ENCODE assay signal across 19 cellular contexts in genomic region chr1:20602851-20603450, GRCh38. TPM values are rescaled to one million over a fixed set of nuclear protein-coding genes. Genes with fewer than 3 reads are reported as not detected.
DNase-seq lines count a peak whose midpoint lies in the region; ATAC-seq, FAIRE-seq and TF ChIP-seq lines count a peak whose summit lies in the region.
"Had no signal": no experiment of that assay in that cellular context is flagged by ENCODE, and none has a peak within 500 bp of the region (broad histone marks: within the 10 kb centered on the region; RNA-seq: fewer than 3 reads in every experiment).

No MANE protein-coding gene starts in this region.

- peak overlapping the region; percentile 51 for H3K9ac ChIP-seq in skeletal muscle satellite cell (ENCODE audit: low read depth, low read length)
- H3K9ac ChIP-seq: BLaER1 had no signal

- FAIRE-seq in RCC 7860 (lab: Jason Lieb, UNC): no peak

- H3K4me2 ChIP-seq in skeletal muscle satellite cell (ENCODE audit: low read length): no peak overlapping the region
- H3K4me2 ChIP-seq: BLaER1 had no signal

- H3K4me3 ChIP-seq in skeletal muscle satellite cell (ENCODE audit: low read length): no peak overlapping the region
- H3K4me3 ChIP-seq: BLaER1 had no signal

- ATAC-seq in foreskin keratinocyte: peak; percentile 41
- ATAC-seq in GM21367 (IDR thresholded peaks at IDR 0.05; ENCODE audit: unreplicated experiment): no peak
- ATAC-seq in GM21423 (IDR thresholded peaks at IDR 0.05; ENCODE audit: unreplicated experiment): no peak
- ATAC-seq: naive thymus-derived CD8-positive, alpha-beta T cell had no signal

- no peaks in the 10 kb centered on the region for H3K9me3 ChIP-seq in skeletal muscle satellite cell (replicated peaks; ENCODE audit: low read length)
- H3K9me3 ChIP-seq: BLaER1 had no signal

- H3K4me1 ChIP-seq in foreskin keratinocyte: peaks cover 32% of the 10 kb centered on the region
- H3K4me1 ChIP-seq in skeletal muscle satellite cell (ENCODE audit: control insufficient read depth, insufficient read depth, low read length): peaks cover 55% of the 10 kb centered on the region
- H3K4me1 ChIP-seq: BLaER1 had no signal

- DNase-seq in HS-27A (ENCODE audit: low read depth) (peak; percentile 64), RCC 7860 (ENCODE audit: low spot score) (peak; percentile 24), foreskin keratinocyte (peak; percentile 56 to 80)
- no peak for DNase-seq in stimulated activated CD8-positive, alpha-beta memory T cell treated with anti-CD3 and anti-CD28 coated beads, Interleukin-4, amount 100 ng/mL, for 48 hours
- DNase-seq: caudate nucleus; DMS 273 treated with DMSO at 0.1 percent for 48 hours; effector CD4-positive, alpha-beta T cell; head of caudate nucleus; naive thymus-derived CD8-positive, alpha-beta T cell; NCI-H2081 treated with DMSO at 0.1 percent for 48 hours; NCI-H510A treated with DMSO at 0.1 percent for 48 hours had no signal

- no peak for TF ChIP-seq CTCF in foreskin keratinocyte (conservative IDR thresholded peaks at IDR 0.05)

- peak overlapping the region; percentile 56 for H3K27ac ChIP-seq in foreskin keratinocyte
- H3K27ac ChIP-seq: BLaER1 had no signal

- no peaks in the 10 kb centered on the region for H3K36me3 ChIP-seq in skeletal muscle satellite cell (ENCODE audit: insufficient read depth, low read length)
- H3K36me3 ChIP-seq: BLaER1 had no signal

- H3K27me3 ChIP-seq in foreskin keratinocyte (no peaks in the 10 kb centered on the region), skeletal muscle satellite cell (ENCODE audit: control insufficient read depth, insufficient read depth, low read length) (no peaks in the 10 kb centered on the region)
- H3K27me3 ChIP-seq: BLaER1 had no signal

RNA-seq across cellular contexts. Expression of gene CDA, which starts 14.1 kb away (rescaled TPM):
- 23.6 and 59.1 TPM in 2 replicates for total RNA-seq in foreskin keratinocyte
- polyA plus RNA-seq in foreskin keratinocyte: 72.2 and 142 TPM in 2 replicates
- total RNA-seq in skeletal muscle satellite cell (2012; rRNA removed): 5.7 and 9.6 TPM in 2 replicates
- total RNA-seq: activated CD8-positive, alpha-beta memory T cell treated with anti-CD3 and anti-CD28 coated beads for 36 hours; naive thymus-derived CD8-positive, alpha-beta T cell; SK-MEL-5; temporal lobe had no signal
- polyA plus RNA-seq: naive thymus-derived CD8-positive, alpha-beta T cell had no signal

RNA-seq across cellular contexts. Expression of gene PINK1, which starts 30.3 kb away (rescaled TPM):
- 55.8 and 56.8 TPM in 2 replicates for total RNA-seq in foreskin keratinocyte
- polyA plus RNA-seq in foreskin keratinocyte: 51.2 and 55.1 TPM in 2 replicates
- 34.3 and 38.5 TPM in 2 replicates for total RNA-seq in skeletal muscle satellite cell (2012; rRNA removed)

RNA-seq across cellular contexts. Expression of gene FAM43B, which starts 50.6 kb away (rescaled TPM):
- 0.07 TPM in 1 of 2 replicates, not detected in the other for total RNA-seq in foreskin keratinocyte
- polyA plus RNA-seq in foreskin keratinocyte: 0.02 and 0.07 TPM in 2 replicates
- total RNA-seq in skeletal muscle satellite cell (2012; rRNA removed): under 0.01 and 0.22 TPM in 2 replicates
- total RNA-seq: activated CD8-positive, alpha-beta memory T cell treated with anti-CD3 and anti-CD28 coated beads for 36 hours; lung microvascular endothelial cell; naive thymus-derived CD8-positive, alpha-beta T cell; SK-MEL-5 had no signal
- polyA plus RNA-seq: naive thymus-derived CD8-positive, alpha-beta T cell had no signal

RNA-seq across cellular contexts. Expression of gene DDOST, which starts 58.2 kb away (rescaled TPM):
- 239 and 240 TPM in 2 replicates for total RNA-seq in foreskin keratinocyte
- polyA plus RNA-seq in foreskin keratinocyte: 248 and 264 TPM in 2 replicates
- 198 and 210 TPM in 2 replicates for total RNA-seq in skeletal muscle satellite cell (2012; rRNA removed)
